22 cellular contexts compared by ENCODE assay signal in genomic region chr17:69715656-69716055, GRCh38.
"Had no signal": no experiment of that assay in that cellular context is flagged by ENCODE, and none has a peak within 500 bp of the region (broad histone marks: within the 10 kb centered on the region; RNA-seq: fewer than 3 reads in every experiment).

No MANE protein-coding gene starts in this region.

- H3K4me1 ChIP-seq: right atrium auricular region had no signal

- FAIRE-seq: endometrium, frontal cortex had no signal

- H3K36me3 ChIP-seq: heart left ventricle, neural progenitor cell, ovary, right atrium auricular region, sigmoid colon, stomach, thoracic aorta had no signal

- H3K9me3 Mint-ChIP-seq: naive thymus-derived CD8-positive, alpha-beta T cell; neural progenitor cell had no signal

- ATAC-seq: esophagus mucosa; heart left ventricle; mucosa of descending colon; naive thymus-derived CD8-positive, alpha-beta T cell had no signal

- H3K4me3 ChIP-seq: coronary artery, heart left ventricle, mucosa of descending colon, neural progenitor cell, ovary, right atrium auricular region, sigmoid colon, skin epidermis, stomach, thoracic aorta had no signal

- H3K36me3 Mint-ChIP-seq: naive thymus-derived CD8-positive, alpha-beta T cell; neural progenitor cell had no signal

- H3K27ac ChIP-seq: coronary artery, heart left ventricle, neural progenitor cell, right atrium auricular region, sigmoid colon, skin epidermis, thoracic aorta had no signal

- H3K27ac Mint-ChIP-seq: naive thymus-derived CD8-positive, alpha-beta T cell; neural progenitor cell had no signal

- H3K4me3 Mint-ChIP-seq: naive thymus-derived CD8-positive, alpha-beta T cell; neural progenitor cell had no signal

- H3K27me3 ChIP-seq: heart left ventricle, neural progenitor cell, ovary, right atrium auricular region, sigmoid colon, stomach had no signal

- DNase-seq: effector CD4-positive, alpha-beta T cell; heart left ventricle; hippocampal formation; kidney glomerular epithelial cell; mucosa of descending colon; naive thymus-derived CD8-positive, alpha-beta T cell; nucleus accumbens; ovary; sigmoid colon; stimulated activated CD4-positive, alpha-beta T cell treated with anti-CD3 and anti-CD28 coated beads, Interleukin-12 subunit alpha, Interleukin-12 subunit beta, amount 100 ng/mL, for 4 hours; stimulated activated CD4-positive, alpha-beta T cell treated with anti-CD3 and anti-CD28 coated beads, Interleukin-2, amount 100 ng/mL, for 48 hours; stomach; substantia nigra; trophoblast cell had no signal

- H3K9me3 ChIP-seq: heart left ventricle, mucosa of descending colon, ovary, right atrium auricular region, sigmoid colon, stomach, thoracic aorta had no signal

- H3K4me1 Mint-ChIP-seq: naive thymus-derived CD8-positive, alpha-beta T cell had no signal
